ENCODE assay signal across 35 cellular contexts in the genomic region with DNA sequence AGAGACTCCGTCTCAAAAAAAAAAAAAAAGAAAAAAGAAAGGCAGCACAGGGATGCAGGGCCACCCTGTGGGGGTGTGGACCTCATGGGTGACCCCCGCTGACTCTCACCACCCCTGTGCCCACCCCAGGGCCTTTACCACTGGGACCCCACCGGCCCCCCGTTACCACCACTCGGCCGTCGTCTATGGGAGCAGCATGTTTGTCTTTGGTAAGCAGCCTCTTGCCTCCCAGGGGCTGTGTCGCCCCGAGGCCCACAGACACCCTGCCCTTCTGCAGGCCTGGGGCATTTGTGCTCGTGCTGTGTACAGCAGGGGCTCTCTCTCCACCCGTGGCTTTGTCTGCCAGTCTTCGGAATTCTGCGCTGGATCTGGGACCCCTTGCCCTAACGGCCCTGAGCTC. TPM values are rescaled to one million over a fixed set of nuclear protein-coding genes. Genes with fewer than 3 reads are reported as not detected.
"Had no signal": no experiment of that assay in that cellular context is flagged by ENCODE, and none has a peak within 500 bp of the region (broad histone marks: within the 10 kb centered on the region; RNA-seq: fewer than 3 reads in every experiment).

No MANE protein-coding gene starts in this region.

- H3K4me3 Mint-ChIP-seq: activated B cell treated with CpG ODN at 0.5 μM for 24 hours; activated CD8-positive, alpha-beta T cell treated with anti-CD3 and anti-CD28 coated beads for 36 hours; activated naive CD8-positive, alpha-beta T cell; activated T-cell treated with anti-CD3 and anti-CD28 coated beads, Interleukin-2, amount 50 U/mL, for 4 hours; activated T-helper 17 cell treated with anti-CD3 and anti-CD28 coated beads, Interleukin-2, amount 50 U/mL, for 72 hours; central memory CD8-positive, alpha-beta T cell; dendritic cell treated with granulocyte-macrophage colony-stimulating factor and Interleukin-4, amounts not matched to agents 40 ng/mL and 50 ng/mL, for 4 days; endodermal cell; T-cell; T-helper 1 cell treated with Interleukin-12 subunit alpha and Interleukin-12 subunit beta and Interleukin-4 antibody, amounts not matched to agents 30 μg/mL and 1 μg/mL, for 36 hours; T-helper 2 cell treated with Interferon-gamma antibody and Interleukin-4, amounts not matched to agents 5 μg/mL and 100 μg/mL, for 36 hours had no signal

- H3K27ac ChIP-seq: brain microvascular endothelial cell, coronary artery, dorsolateral prefrontal cortex, WERI-Rb-1 had no signal

- H3K27ac Mint-ChIP-seq: activated B cell treated with CpG ODN at 0.5 μM for 24 hours; activated CD8-positive, alpha-beta T cell treated with anti-CD3 and anti-CD28 coated beads for 36 hours; activated naive CD8-positive, alpha-beta T cell; dendritic cell treated with granulocyte-macrophage colony-stimulating factor and Interleukin-4, amounts not matched to agents 40 ng/mL and 50 ng/mL, for 4 days; endodermal cell; T-cell; T-helper 1 cell treated with Interleukin-12 subunit alpha and Interleukin-12 subunit beta and Interleukin-4 antibody, amounts not matched to agents 30 μg/mL and 1 μg/mL, for 36 hours; T-helper 2 cell treated with Interferon-gamma antibody and Interleukin-4, amounts not matched to agents 5 μg/mL and 100 μg/mL, for 36 hours had no signal

- DNase-seq: activated B cell treated with CpG ODN at 0.5 μM for 24 hours; activated CD4-positive, alpha-beta T cell treated with anti-CD3 and anti-CD28 coated beads for 48 hours; activated CD4-positive, alpha-beta T cell treated with anti-CD3 and anti-CD28 coated beads, Interleukin-2, amount 50 U/mL, for 1 hour; activated CD4-positive, alpha-beta T cell treated with anti-CD3 and anti-CD28 coated beads, Interleukin-2, amount 50 U/mL, for 48 hours; activated CD8-positive, alpha-beta memory T cell treated with anti-CD3 and anti-CD28 coated beads for 24 hours; activated CD8-positive, alpha-beta T cell treated with anti-CD3 and anti-CD28 coated beads for 36 hours; activated effector memory CD4-positive, alpha-beta T cell treated with Interleukin-2 at 50 U/mL for 16 hours; activated gamma-delta T cell treated with Interleukin-2 at 50 U/mL for 16 hours; activated naive CD4-positive, alpha-beta T cell treated with anti-CD3 and anti-CD28 coated beads, Interleukin-2, amount 50 U/mL, for 16 hours; activated naive CD4-positive, alpha-beta T cell treated with Interleukin-2 at 50 U/mL for 16 hours; activated T-cell treated with anti-CD3 and anti-CD28 coated beads, Interleukin-2, amount 50 U/mL, for 4 hours; amniotic stem cell; anterior cingulate cortex; brain microvascular endothelial cell; dorsolateral prefrontal cortex; effector memory CD4-positive, alpha-beta T cell; endodermal cell; foreskin fibroblast; T-cell; T1000; WERI-Rb-1 had no signal

- ATAC-seq: activated CD4-positive, CD25-positive, alpha-beta regulatory T cell treated with anti-CD3 and anti-CD28 coated beads, Interleukin-2, amount 50 U/mL, for 24 hours; activated CD8-positive, alpha-beta T cell treated with anti-CD3 and anti-CD28 coated beads for 36 hours; activated T-cell treated with anti-CD3 and anti-CD28 coated beads, Interleukin-2, amount 50 U/mL, for 4 hours; activated T-helper 17 cell treated with anti-CD3 and anti-CD28 coated beads, Interleukin-2, amount 50 U/mL, for 72 hours; esophagus mucosa; T-cell had no signal

- H3K27me3 ChIP-seq: brain microvascular endothelial cell, dorsolateral prefrontal cortex had no signal

- H3K4me3 ChIP-seq: coronary artery, dorsolateral prefrontal cortex had no signal

- FAIRE-seq: astrocyte, bronchial epithelial cell, frontal cortex had no signal

- H3K9me3 Mint-ChIP-seq: activated B cell treated with CpG ODN at 0.5 μM for 24 hours; activated CD8-positive, alpha-beta T cell treated with anti-CD3 and anti-CD28 coated beads for 36 hours; activated T-cell treated with anti-CD3 and anti-CD28 coated beads, Interleukin-2, amount 50 U/mL, for 4 hours; activated T-helper 17 cell treated with anti-CD3 and anti-CD28 coated beads, Interleukin-2, amount 50 U/mL, for 72 hours; central memory CD8-positive, alpha-beta T cell; dendritic cell treated with granulocyte-macrophage colony-stimulating factor and Interleukin-4, amounts not matched to agents 40 ng/mL and 50 ng/mL, for 4 days; endodermal cell; T-cell; T-helper 1 cell treated with Interleukin-12 subunit alpha and Interleukin-12 subunit beta and Interleukin-4 antibody, amounts not matched to agents 30 μg/mL and 1 μg/mL, for 36 hours; T-helper 2 cell treated with Interferon-gamma antibody and Interleukin-4, amounts not matched to agents 5 μg/mL and 100 μg/mL, for 36 hours had no signal

RNA-seq across cellular contexts. Expression of gene AIFM3, which starts 20.3 kb away (rescaled TPM):
- total RNA-seq: activated T-helper 17 cell treated with anti-CD3 and anti-CD28 coated beads, Interleukin-2, amount 50 U/mL, for 72 hours had no signal

RNA-seq across cellular contexts. Expression of gene P2RX6, which starts 27.6 kb away (rescaled TPM):
- total RNA-seq: epithelial cell of proximal tubule had no signal

RNA-seq across cellular contexts. Expression of gene SLC7A4, which starts 45.0 kb away (rescaled TPM):
- total RNA-seq: activated B cell treated with CpG ODN at 0.5 μM for 24 hours; activated CD8-positive, alpha-beta T cell treated with anti-CD3 and anti-CD28 coated beads for 36 hours; activated T-helper 17 cell treated with anti-CD3 and anti-CD28 coated beads, Interleukin-2, amount 50 U/mL, for 72 hours; cardiac septum had no signal
